ENCODE assay signal across 12 cellular contexts in genomic region chr5:146796911-146797310, GRCh38.
"Had no signal": no experiment of that assay in that cellular context is flagged by ENCODE, and none has a peak within 500 bp of the region (broad histone marks: within the 10 kb centered on the region; RNA-seq: fewer than 3 reads in every experiment).

No MANE protein-coding gene starts in this region.

- H3K36me3 ChIP-seq: right lobe of liver, upper lobe of left lung had no signal

- H3K27me3 ChIP-seq: right lobe of liver, upper lobe of left lung had no signal

- H3K27ac Mint-ChIP-seq: activated CD4-positive, alpha-beta T cell treated with anti-CD3 and anti-CD28 coated beads, Interleukin-2, amount 10 ng/mL, durations not matched to agents 24 days and 14 days; activated naive CD4-positive, alpha-beta T cell treated with anti-CD3 and anti-CD28 coated beads for 36 hours; activated T-helper 17 cell treated with anti-CD3 and anti-CD28 coated beads, Interleukin-2, amount 50 U/mL, for 72 hours; naive thymus-derived CD4-positive, alpha-beta T cell; stimulated activated memory B cell treated with anti-CD40 and anti-IgM and Interleukin-4, amounts not matched to agents 10 μg/mL and 1 μg/mL and 100 μg/mL, for 72 hours; T-helper 1 cell treated with Interleukin-12 subunit alpha and Interleukin-12 subunit beta and Interleukin-4 antibody, amounts not matched to agents 30 μg/mL and 1 μg/mL, for 36 hours had no signal

- H3K9me3 Mint-ChIP-seq: activated CD4-positive, alpha-beta T cell treated with anti-CD3 and anti-CD28 coated beads, Interleukin-2, amount 10 ng/mL, durations not matched to agents 24 days and 14 days; activated naive CD4-positive, alpha-beta T cell treated with anti-CD3 and anti-CD28 coated beads for 36 hours; activated T-helper 17 cell treated with anti-CD3 and anti-CD28 coated beads, Interleukin-2, amount 50 U/mL, for 72 hours; naive thymus-derived CD4-positive, alpha-beta T cell; stimulated activated memory B cell treated with anti-CD40 and anti-IgM and Interleukin-4, amounts not matched to agents 10 μg/mL and 1 μg/mL and 100 μg/mL, for 72 hours; T-helper 1 cell treated with Interleukin-12 subunit alpha and Interleukin-12 subunit beta and Interleukin-4 antibody, amounts not matched to agents 30 μg/mL and 1 μg/mL, for 36 hours had no signal

- H3K27me3 Mint-ChIP-seq: activated CD4-positive, alpha-beta T cell treated with anti-CD3 and anti-CD28 coated beads, Interleukin-2, amount 10 ng/mL, durations not matched to agents 24 days and 14 days; activated T-helper 17 cell treated with anti-CD3 and anti-CD28 coated beads, Interleukin-2, amount 50 U/mL, for 72 hours; naive thymus-derived CD4-positive, alpha-beta T cell; stimulated activated memory B cell treated with anti-CD40 and anti-IgM and Interleukin-4, amounts not matched to agents 10 μg/mL and 1 μg/mL and 100 μg/mL, for 72 hours had no signal

- H3K27ac ChIP-seq: psoas muscle, right lobe of liver, upper lobe of left lung had no signal

- ATAC-seq: left cardiac atrium; naive thymus-derived CD4-positive, alpha-beta T cell; psoas muscle; right lobe of liver; stimulated activated memory B cell treated with anti-CD40 and anti-IgM and Interleukin-4, amounts not matched to agents 10 μg/mL and 1 μg/mL and 100 μg/mL, for 72 hours had no signal

- H3K4me3 Mint-ChIP-seq: activated CD4-positive, alpha-beta T cell treated with anti-CD3 and anti-CD28 coated beads, Interleukin-2, amount 10 ng/mL, durations not matched to agents 24 days and 14 days; activated naive CD4-positive, alpha-beta T cell treated with anti-CD3 and anti-CD28 coated beads for 36 hours; activated T-helper 17 cell treated with anti-CD3 and anti-CD28 coated beads, Interleukin-2, amount 50 U/mL, for 72 hours; naive thymus-derived CD4-positive, alpha-beta T cell; stimulated activated memory B cell treated with anti-CD40 and anti-IgM and Interleukin-4, amounts not matched to agents 10 μg/mL and 1 μg/mL and 100 μg/mL, for 72 hours; T-helper 1 cell treated with Interleukin-12 subunit alpha and Interleukin-12 subunit beta and Interleukin-4 antibody, amounts not matched to agents 30 μg/mL and 1 μg/mL, for 36 hours had no signal

- H3K4me1 ChIP-seq: psoas muscle, right lobe of liver, upper lobe of left lung had no signal

- H3K4me1 Mint-ChIP-seq: stimulated activated memory B cell treated with anti-CD40 and anti-IgM and Interleukin-4, amounts not matched to agents 10 μg/mL and 1 μg/mL and 100 μg/mL, for 72 hours had no signal

- H3K36me3 Mint-ChIP-seq: naive thymus-derived CD4-positive, alpha-beta T cell; stimulated activated memory B cell treated with anti-CD40 and anti-IgM and Interleukin-4, amounts not matched to agents 10 μg/mL and 1 μg/mL and 100 μg/mL, for 72 hours had no signal

- H3K9me3 ChIP-seq: psoas muscle, right lobe of liver, upper lobe of left lung had no signal

- DNase-seq: activated CD4-positive, alpha-beta T cell treated with anti-CD3 and anti-CD28 coated beads, Interleukin-2, amount 10 ng/mL, durations not matched to agents 24 days and 14 days; activated naive CD4-positive, alpha-beta T cell treated with anti-CD3 and anti-CD28 coated beads for 36 hours; central memory CD4-positive, alpha-beta T cell; erythroblast; left cardiac atrium; naive thymus-derived CD4-positive, alpha-beta T cell; psoas muscle; right lobe of liver; upper lobe of left lung had no signal

- H3K4me3 ChIP-seq: psoas muscle, right lobe of liver, upper lobe of left lung had no signal
